14 cellular contexts compared by ENCODE assay signal in genomic region chr4:147482281-147482680, GRCh38. TPM values are rescaled to one million over a fixed set of nuclear protein-coding genes. Genes with fewer than 3 reads are reported as not detected.
DNase-seq lines count a peak whose midpoint lies in the region; ATAC-seq and TF ChIP-seq lines count a peak whose summit lies in the region.
"Had no signal": no experiment of that assay in that cellular context is flagged by ENCODE, and none has a peak within 500 bp of the region (broad histone marks: within the 10 kb centered on the region; RNA-seq: fewer than 3 reads in every experiment).

No MANE protein-coding gene starts in this region.

- H3K9ac ChIP-seq in adipocyte (ENCODE audit: low read length) = no peak overlapping the region

- WGBS in gastroesophageal sphincter (ENCODE audit: low coverage in 1 of 2), 2 donors = 27 to 67% methylated on average over 1 to 2 of the region's 2 CpGs
- 66 to 90% (median 83%) methylated on average over 2 of the region's 2 CpGs for WGBS in psoas muscle, 3 donors

- no peak for TF ChIP-seq POLR2A in gastroesophageal sphincter (IDR thresholded peaks at IDR 0.05)

- peak; percentile 18 for DNase-seq in GM12865 (ENCODE audit: low read depth)
- DNase-seq in adipocyte (ENCODE audit: low read depth) = peak; percentile 36
- no peak for DNase-seq in psoas muscle
- no peak for DNase-seq in HT-29 (ENCODE audit: low spot score)
- no peak for DNase-seq in activated effector memory CD4-positive, alpha-beta T cell treated with anti-CD3 and anti-CD28 coated beads, Interleukin-2, amount 50 U/mL, for 16 hours
- no peak for DNase-seq in amniotic stem cell (lab: John Stamatoyannopoulos, UW)
- DNase-seq: CD4-positive, CD25-positive, alpha-beta regulatory T cell; Karpas-422; NCI-H226; Peyer's patch; stimulated activated CD4-positive, alpha-beta T cell treated with anti-CD3 and anti-CD28 coated beads, Interleukin-2, amount 100 ng/mL, for 48 hours had no signal

- H3K4me1 ChIP-seq in adipocyte (ENCODE audit: control insufficient read depth, insufficient read depth, low read length) (peaks cover 26% of the 10 kb centered on the region), gastroesophageal sphincter (peaks cover 0 to 20% (median 0%) of the 10 kb centered on the region in 3 donors), psoas muscle (no peaks in the 10 kb centered on the region)
- H3K4me1 ChIP-seq: HAP-1, Peyer's patch had no signal

- no peak for TF ChIP-seq CTCF in GM12865 (IDR thresholded peaks at IDR 0.05; ENCODE audit: insufficient read depth, low read depth, low read length, missing control alignments)
- TF ChIP-seq CTCF in gastroesophageal sphincter (IDR thresholded peaks at IDR 0.05) = no peak
- no peak for TF ChIP-seq CTCF in psoas muscle (IDR thresholded peaks at IDR 0.05)

- H3K36me3 ChIP-seq in adipocyte (ENCODE audit: control insufficient read depth, insufficient read depth, low read length, severe bottlenecking) (no peaks in the 10 kb centered on the region), gastroesophageal sphincter (no peaks in the 10 kb centered on the region), psoas muscle (ENCODE audit: insufficient read depth in 1 of 2, low read depth in 1 of 2) (no peaks in the 10 kb centered on the region)
- H3K36me3 ChIP-seq: HAP-1, Peyer's patch had no signal

- H3K27me3 ChIP-seq in adipocyte (replicated peaks; ENCODE audit: control insufficient read depth, insufficient read depth, low read length) (no peaks in the 10 kb centered on the region), gastroesophageal sphincter (peaks cover 31% of the 10 kb centered on the region), psoas muscle (ENCODE audit: insufficient read depth in 3 of 3, low read length in 2 of 3) (peaks cover 0 to 5% (median 4%) of the 10 kb centered on the region in 3 donors)
- H3K27me3 ChIP-seq: Peyer's patch had no signal

- H3K9me3 ChIP-seq in adipocyte (ENCODE audit: control insufficient read depth, low read length) (no peaks in the 10 kb centered on the region), gastroesophageal sphincter (no peaks in the 10 kb centered on the region), psoas muscle (no peaks in the 10 kb centered on the region)
- H3K9me3 ChIP-seq: HAP-1, Peyer's patch had no signal

- H3K4me3 ChIP-seq in GM12865 (ENCODE audit: low read depth, low read length) (no peak overlapping the region), adipocyte (ENCODE audit: low read length) (no peak overlapping the region), gastroesophageal sphincter (peak overlapping the region; percentile 55 to 57), psoas muscle (peak overlapping the region; percentile 62)
- H3K4me3 ChIP-seq: HAP-1 had no signal

- intact Hi-C loops in psoas muscle (cut with DNase I) = no loop called here

- ATAC-seq in gastroesophageal sphincter (no peak), psoas muscle (no peak), HG03565 (IDR thresholded peaks at IDR 0.05; ENCODE audit: unreplicated experiment) (no peak)

- TF ChIP-seq EP300 in gastroesophageal sphincter (IDR thresholded peaks at IDR 0.05) = no peak

- no peak overlapping the region for H3K27ac ChIP-seq in gastroesophageal sphincter
- no peak overlapping the region for H3K27ac ChIP-seq in psoas muscle

RNA-seq across cellular contexts. Expression of gene EDNRA, which starts 1.4 kb away (rescaled TPM):
- total RNA-seq in gastroesophageal sphincter (10 to 100 TPM in 1 of 4 donors, 1 to 10 TPM in 3; 3.4 to 18.7 (median 7.7) TPM), psoas muscle (1 to 10 TPM; 1.8 to 5.8 (median 3.0) TPM)
- polyA plus RNA-seq in psoas muscle = 1 to 10 TPM in 1 of 3 donors, under 1 TPM in 2; 0.86 to 1.3 (median 0.87) TPM
- total RNA-seq in HT-29 (2014; rRNA removed; shearing (Covaris generic)) = not detected in 2 replicates
- total RNA-seq: CD4-positive, CD25-positive, alpha-beta regulatory T cell had no signal
- polyA plus RNA-seq: CD4-positive, CD25-positive, alpha-beta regulatory T cell had no signal

Comparison
In these comparisons a context has a peak if more than half of its experiments do, and no peak if none do; other contexts are left out.
1. DNase-seq: peak in GM12865 (single experiment) and adipocyte (single experiment); none in psoas muscle (0 of 2), HT-29 (single experiment), activated effector memory CD4-positive, alpha-beta T cell treated with anti-CD3 and anti-CD28 coated beads, Interleukin-2, amount 50 U/mL, for 16 hours (single experiment) and amniotic stem cell (single experiment).
2. H3K4me3 ChIP-seq: peak in gastroesophageal sphincter (2 of 2) and psoas muscle (single experiment); none in GM12865 (single experiment) and adipocyte (single experiment).